In genomic region chr5:178069909-178070308, GRCh38 we compare ENCODE assay signal across 8 cellular contexts. TPM values are rescaled to one million over a fixed set of nuclear protein-coding genes. Genes with fewer than 3 reads are reported as not detected.
A peak's percentile ranks its signal among the peaks of the same experiment; 100 is the strongest.
DNase-seq lines count a peak whose midpoint lies in the region; ATAC-seq and TF ChIP-seq lines count a peak whose summit lies in the region.

No MANE protein-coding gene starts in this region.

- H3K27me3 ChIP-seq in BLaER1, result no peaks in the 10 kb centered on the region
- H3K27me3 ChIP-seq in RWPE2 (ENCODE audit: insufficient read depth, poor library complexity, severe bottlenecking), result peaks cover 12% of the 10 kb centered on the region
- H3K27me3 ChIP-seq in spleen (replicated peaks in 1 of 7), result peaks cover 0 to 20% (median 6%) of the 10 kb centered on the region in 7 donors

- no peak for TF ChIP-seq POLR2A in spleen (IDR thresholded peaks at IDR 0.05)

- ATAC-seq in RWPE2 (ENCODE audit: low read depth), result 0 out of 3 replicates have a peak, but pooled peaks have one; percentile 18
- ATAC-seq in GM19455 (IDR thresholded peaks at IDR 0.05; ENCODE audit: unreplicated experiment), result no peak
- ATAC-seq in HG03135 (IDR thresholded peaks at IDR 0.05; ENCODE audit: unreplicated experiment), result no peak

- H4K20me1 ChIP-seq in BLaER1, result no peaks in the 10 kb centered on the region

- WGBS in spleen, 5 donors, result 30 to 52% (median 38%) methylated on average over 3 to 5 of the region's 5 CpGs

- TF ChIP-seq CTCF in RWPE2 (IDR thresholded peaks at IDR 0.05; ENCODE audit: poor library complexity, severe bottlenecking), result peak; percentile 28
- TF ChIP-seq CTCF in spleen (IDR thresholded peaks at IDR 0.05 in 8 of 11, conservative IDR thresholded peaks at IDR 0.05 in 3 of 11), result peak in 7 of 11 experiments; percentile 13 to 44 (median 29)

- H3K4me2 ChIP-seq in BLaER1, result peak overlapping the region; percentile 28; the same call in 1 of the 2 replicates

- H3K36me3 ChIP-seq in BLaER1 (no peaks in the 10 kb centered on the region), RWPE2 (ENCODE audit: low read depth) (no peaks in the 10 kb centered on the region), spleen (no peaks in the 10 kb centered on the region)

- no peak overlapping the region for H3K9ac ChIP-seq in BLaER1

- H3K4me1 ChIP-seq in BLaER1 (peaks cover 67% of the 10 kb centered on the region), RWPE2 (ENCODE audit: insufficient read depth, poor library complexity, severe bottlenecking) (no peaks in the 10 kb centered on the region), spleen (peaks cover 2 to 18% (median 10%) of the 10 kb centered on the region in 6 donors)

- no peaks in the 10 kb centered on the region for H3K9me3 ChIP-seq in BLaER1
- no peaks in the 10 kb centered on the region for H3K9me3 ChIP-seq in RWPE2 (ENCODE audit: severe bottlenecking)
- H3K9me3 ChIP-seq in spleen, result no peaks in the 10 kb centered on the region

- H3K27ac ChIP-seq in BLaER1, result no peak overlapping the region
- H3K27ac ChIP-seq in RWPE2 (ENCODE audit: poor library complexity, severe bottlenecking), result no peak overlapping the region
- H3K27ac ChIP-seq in spleen, result no peak overlapping the region

- H3K4me3 ChIP-seq in BLaER1, result no peak overlapping the region
- H3K4me3 ChIP-seq in RWPE2 (ENCODE audit: severe bottlenecking), result no peak overlapping the region
- H3K4me3 ChIP-seq in spleen, result no peak overlapping the region

- intact Hi-C loops in spleen (cut with DNase I; ENCODE audit: low total_unique reads), result loop anchor here (10.0 kb wide), 1 partner anchor 465 kb away; the partner anchor contains the start of gene B4GALT7

- DNase-seq in H4 (ENCODE audit: low spot score) (peak; percentile 56), RWPE2 (ENCODE audit: low spot score) (no peak), dermis microvascular lymphatic vessel endothelial cell (ENCODE audit: low read depth in 2 of 2) (peak; percentile 23 to 60), spleen (peak; percentile 78), amniotic stem cell (lab: John Stamatoyannopoulos, UW) (no peak)

RNA-seq across cellular contexts. Expression of gene N4BP3, which starts 43.4 kb away (rescaled TPM):
- 0.25 and 0.39 TPM in 2 replicates for total RNA-seq in H4 (2014; rRNA removed; shearing (Covaris generic))
- total RNA-seq in dermis microvascular lymphatic vessel endothelial cell, result 22.2 and 24.7 TPM in 2 replicates
- total RNA-seq in spleen, result 1 to 10 TPM; 2.2 to 6.6 (median 4.1) TPM
- polyA plus RNA-seq in spleen, result 1 to 10 TPM; 1.2 to 4.3 (median 2.2) TPM

Comparison
In these comparisons a context has a peak if more than half of its experiments do, and no peak if none do; other contexts are left out.
1. DNase-seq: peak in H4 (single experiment), dermis microvascular lymphatic vessel endothelial cell (2 of 2) and spleen (single experiment); none in RWPE2 (single experiment) and amniotic stem cell (single experiment).